Comparison of ENCODE assay signal across 12 cellular contexts in genomic region chr17:81287741-81288430, GRCh38. TPM values are rescaled to one million over a fixed set of nuclear protein-coding genes. Genes with fewer than 3 reads are reported as not detected.
DNase-seq lines count a peak whose midpoint lies in the region; ATAC-seq, FAIRE-seq and TF ChIP-seq lines count a peak whose summit lies in the region.
"Had no signal": no experiment of that assay in that cellular context is flagged by ENCODE, and none has a peak within 500 bp of the region (broad histone marks: within the 10 kb centered on the region; RNA-seq: fewer than 3 reads in every experiment).

No MANE protein-coding gene starts in this region.

- no peak overlapping the region for H2BK120ac ChIP-seq in H9 (ENCODE audit: low read depth, low read length, poor library complexity, severe bottlenecking)

- no peak overlapping the region for H2AK5ac ChIP-seq in H9 (ENCODE audit: insufficient read length, low read length)

- H4K5ac ChIP-seq in H9 (ENCODE audit: insufficient read length, low read depth, low read length), result no peak overlapping the region

- peaks cover 37% of the 10 kb centered on the region for H3K4me1 Mint-ChIP-seq in activated CD8-positive, alpha-beta T cell treated with anti-CD3 and anti-CD28 coated beads for 36 hours (ENCODE audit: low read depth)
- H3K4me1 Mint-ChIP-seq in natural killer cell treated with Interleukin-12 subunit alpha and Interleukin-12 subunit beta and Interleukin-15 and Interleukin-18, amount 100 ng/mL, for 72 hours (ENCODE audit: low read depth in 2 of 2), result peaks cover 12 to 41% of the 10 kb centered on the region in 2 donors
- peaks cover 2 to 7% of the 10 kb centered on the region in 2 experiments; a peak in 3 of 4 replicates for H3K4me1 Mint-ChIP-seq in H9

- TF ChIP-seq CTCF in Loucy (conservative IDR thresholded peaks at IDR 0.05; ENCODE audit: low read length), result no peak
- no peak for TF ChIP-seq CTCF in activated CD8-positive, alpha-beta T cell treated with anti-CD3 and anti-CD28 coated beads for 36 hours (IDR thresholded peaks at IDR 0.05)
- TF ChIP-seq CTCF in MM.1S (IDR thresholded peaks at IDR 0.05; ENCODE audit: low read length), result no peak
- TF ChIP-seq CTCF in H9 (conservative IDR thresholded peaks at IDR 0.05), result no peak

- POLR2A ChIA-PET in activated CD8-positive, alpha-beta T cell treated with anti-CD3 and anti-CD28 coated beads for 36 hours (lab: Charles Lee), result interaction anchor here (0.7 to 1.2 kb wide), 2 partner anchors 36 to 226 kb away, joined by 3 read pairs; no protein-coding TSS in a partner anchor

- intact Hi-C loops in activated CD8-positive, alpha-beta T cell treated with anti-CD3 and anti-CD28 coated beads for 36 hours (cut with micrococcal nuclease), result no loop called here

- peaks cover 21% of the 10 kb centered on the region for H3K36me3 Mint-ChIP-seq in activated CD8-positive, alpha-beta T cell treated with anti-CD3 and anti-CD28 coated beads for 36 hours (ENCODE audit: low read depth)
- peaks cover 4% of the 10 kb centered on the region for H3K36me3 Mint-ChIP-seq in natural killer cell treated with Interleukin-12 subunit alpha and Interleukin-12 subunit beta and Interleukin-15 and Interleukin-18, amount 100 ng/mL, for 72 hours
- peaks cover 5 to 32% (median 5%) of the 10 kb centered on the region in 3 experiments; a peak in 6 of 7 replicates for H3K36me3 Mint-ChIP-seq in H9 (ENCODE audit: insufficient read depth in 1 of 3, low read depth in 3 of 3)

- H3K4ac ChIP-seq in H9 (ENCODE audit: low read depth, low read length), result no peak overlapping the region

- H3K36me3 ChIP-seq in Loucy (ENCODE audit: insufficient read depth, low read length) (no peaks in the 10 kb centered on the region), MM.1S (replicated peaks; ENCODE audit: insufficient read depth, low read length) (no peaks in the 10 kb centered on the region)

- H3F3A ChIP-seq in Loucy (ENCODE audit: low read depth) (0 out of 2 replicates have a peak, but pooled peaks cover 5% of the 10 kb centered on the region), MM.1S (ENCODE audit: insufficient read depth, low read length) (no peaks in the 10 kb centered on the region)

- H3K9me3 Mint-ChIP-seq in activated CD8-positive, alpha-beta T cell treated with anti-CD3 and anti-CD28 coated beads for 36 hours, result no peaks in the 10 kb centered on the region
- no peaks in the 10 kb centered on the region for H3K9me3 Mint-ChIP-seq in natural killer cell treated with Interleukin-12 subunit alpha and Interleukin-12 subunit beta and Interleukin-15 and Interleukin-18, amount 100 ng/mL, for 72 hours
- no peaks in the 10 kb centered on the region for H3K9me3 Mint-ChIP-seq in H9

- H2BK12ac ChIP-seq in H9 (ENCODE audit: insufficient read length, low read depth, low read length), result no peak overlapping the region

- no peak overlapping the region for H3K56ac ChIP-seq in H9 (ENCODE audit: insufficient read length, low read depth, low read length)

- H3K14ac ChIP-seq in H9 (ENCODE audit: insufficient read depth, low read length), result no peak overlapping the region

- peaks cover 24% of the 10 kb centered on the region for H3K4me1 ChIP-seq in Loucy (ENCODE audit: insufficient read depth, low read length, poor library complexity, severe bottlenecking)
- H3K4me1 ChIP-seq in MM.1S (ENCODE audit: low read length), result no peaks in the 10 kb centered on the region; the same call in 1 of the 2 replicates
- no peaks in the 10 kb centered on the region for H3K4me1 ChIP-seq in H9 (ENCODE audit: insufficient read depth, low read length)

- peaks cover 3% of the 10 kb centered on the region for H3K79me1 ChIP-seq in H9 (ENCODE audit: insufficient read depth, low read depth, low read length, poor library complexity, severe bottlenecking)

- peak overlapping the region; percentile 12 for H3K9ac ChIP-seq in Loucy (ENCODE audit: low read depth, low read length, poor library complexity, severe bottlenecking)
- H3K9ac ChIP-seq in MM.1S (ENCODE audit: low read length), result no peak overlapping the region
- no peak overlapping the region for H3K9ac ChIP-seq in H9 (ENCODE audit: extremely low read depth, insufficient read length, low read length)

- no peak overlapping the region for H4K91ac ChIP-seq in H9 (ENCODE audit: insufficient read length, low read depth, low read length)

- no peak overlapping the region for H3K27ac ChIP-seq in MM.1S (ENCODE audit: low read length)
- H3K27ac ChIP-seq in H9 (ENCODE audit: insufficient read length, low read depth, low read length), result no peak overlapping the region

- peak; percentile 12 for DNase-seq in activated effector memory CD4-positive, alpha-beta T cell treated with Interleukin-2 at 50 U/mL for 16 hours
- DNase-seq in activated effector memory CD4-positive, alpha-beta T cell treated with anti-CD3 and anti-CD28 coated beads, Interleukin-2, amount 50 U/mL, for 16 hours, result no peak
- DNase-seq in activated CD8-positive, alpha-beta T cell treated with anti-CD3 and anti-CD28 coated beads for 36 hours, result no peak
- DNase-seq in natural killer cell treated with Interleukin-12 subunit alpha and Interleukin-12 subunit beta and Interleukin-15 and Interleukin-18, amount 100 ng/mL, for 72 hours (ENCODE audit: low spot score), result no peak
- DNase-seq in HTR-8/SVneo (ENCODE audit: insufficient read length, low spot score), result no peak
- no peak for DNase-seq in MM.1S
- no peak for DNase-seq in H9
- DNase-seq: IMR-90, NCI-H1417, NCI-H2227 treated with DMSO at 0.1 percent for 48 hours, SHP77 treated with DMSO at 0.1 percent for 48 hours had no signal

- H2AFZ ChIP-seq in Loucy (ENCODE audit: low read length) (no peak overlapping the region), MM.1S (ENCODE audit: low read length) (no peak overlapping the region), H9 (ENCODE audit: low read length) (no peak overlapping the region)

- FAIRE-seq in HTR-8/SVneo (lab: Jason Lieb, UNC), result no peak

- no peak overlapping the region for H3K18ac ChIP-seq in H9 (ENCODE audit: insufficient read length, low read depth, low read length)

- H3K4me2 ChIP-seq in Loucy (ENCODE audit: low read depth, low read length, poor library complexity, severe bottlenecking), result no peak overlapping the region
- H3K4me2 ChIP-seq in MM.1S (ENCODE audit: low read depth, low read length), result no peak overlapping the region
- no peak overlapping the region for H3K4me2 ChIP-seq in H9 (ENCODE audit: insufficient read depth, insufficient read length, low read length)

- no peak overlapping the region for H4K8ac ChIP-seq in H9 (replicated peaks; ENCODE audit: insufficient read length, low read depth, low read length)

- no CpG with 5 or more reads among the region's 16 CpGs for WGBS in H9 (ENCODE audit: extremely low coverage, insufficient read length, low lambda C conversion rate)

- peaks cover 79% of the 10 kb centered on the region for H3K79me2 ChIP-seq in Loucy (ENCODE audit: insufficient read depth, low read length)
- peaks cover 84% of the 10 kb centered on the region for H3K79me2 ChIP-seq in MM.1S (ENCODE audit: low read length)
- peaks cover 3% of the 10 kb centered on the region; the same call in 1 of the 2 replicates for H3K79me2 ChIP-seq in H9 (ENCODE audit: insufficient read depth, low read length)

- H3K27me3 ChIP-seq in Loucy (ENCODE audit: insufficient read depth, low read length, poor library complexity, severe bottlenecking) (no peaks in the 10 kb centered on the region), MM.1S (replicated peaks; ENCODE audit: insufficient read depth, low read length) (no peaks in the 10 kb centered on the region), H9 (ENCODE audit: insufficient read depth, low read length) (no peaks in the 10 kb centered on the region)

- no peaks in the 10 kb centered on the region for H3K9me2 ChIP-seq in Loucy (replicated peaks; ENCODE audit: low read depth, low read length)
- H3K9me2 ChIP-seq in MM.1S (replicated peaks; ENCODE audit: insufficient read depth, low read length), result no peaks in the 10 kb centered on the region

- H3K27ac Mint-ChIP-seq in activated CD8-positive, alpha-beta T cell treated with anti-CD3 and anti-CD28 coated beads for 36 hours, result peak overlapping the region; percentile 66
- H3K27ac Mint-ChIP-seq in natural killer cell treated with Interleukin-12 subunit alpha and Interleukin-12 subunit beta and Interleukin-15 and Interleukin-18, amount 100 ng/mL, for 72 hours, result peak overlapping the region; percentile 94 to 95
- no peak overlapping the region for H3K27ac Mint-ChIP-seq in H9

- H3K4me3 ChIP-seq in Loucy (ENCODE audit: low read length, poor library complexity, severe bottlenecking) (no peak overlapping the region), MM.1S (ENCODE audit: low read length) (no peak overlapping the region)

- no peak overlapping the region for H2BK20ac ChIP-seq in H9 (ENCODE audit: low read depth, low read length, poor library complexity, severe bottlenecking)

- H3K23me2 ChIP-seq in H9 (ENCODE audit: insufficient read length, low read depth, low read length, poor library complexity, severe bottlenecking), result no peaks in the 10 kb centered on the region

- no peaks in the 10 kb centered on the region for H3K9me3 ChIP-seq in Loucy (ENCODE audit: insufficient read depth, low read depth, low read length)
- H3K9me3 ChIP-seq in MM.1S (replicated peaks; ENCODE audit: insufficient read depth, low read length), result no peaks in the 10 kb centered on the region
- H3K9me3 ChIP-seq in H9 (ENCODE audit: control insufficient read depth, low read depth, low read length), result no peaks in the 10 kb centered on the region

- H3K27me3 Mint-ChIP-seq in activated CD8-positive, alpha-beta T cell treated with anti-CD3 and anti-CD28 coated beads for 36 hours, result no peaks in the 10 kb centered on the region
- no peaks in the 10 kb centered on the region for H3K27me3 Mint-ChIP-seq in natural killer cell treated with Interleukin-12 subunit alpha and Interleukin-12 subunit beta and Interleukin-15 and Interleukin-18, amount 100 ng/mL, for 72 hours
- no peaks in the 10 kb centered on the region for H3K27me3 Mint-ChIP-seq in H9 (ENCODE audit: low read depth)

- H4K20me1 ChIP-seq in Loucy (ENCODE audit: insufficient read depth, low read length, poor library complexity, severe bottlenecking) (no peaks in the 10 kb centered on the region), MM.1S (ENCODE audit: insufficient read depth, low read length) (no peaks in the 10 kb centered on the region), H9 (ENCODE audit: control insufficient read depth, insufficient read depth, insufficient read length) (no peaks in the 10 kb centered on the region)

- H3T11ph ChIP-seq in H9 (ENCODE audit: low read length), result no peak overlapping the region

- CTCF ChIA-PET in activated CD8-positive, alpha-beta T cell treated with anti-CD3 and anti-CD28 coated beads for 36 hours (lab: Charles Lee), result interaction anchor here (1.5 to 3.4 kb wide), 3 partner anchors 8 to 197 kb away, joined by 6 to 11 read pairs (median 9); partner anchors contain the start of gene SLC38A10

- H3K4me3 Mint-ChIP-seq in activated CD8-positive, alpha-beta T cell treated with anti-CD3 and anti-CD28 coated beads for 36 hours, result no peak overlapping the region
- no peak overlapping the region for H3K4me3 Mint-ChIP-seq in natural killer cell treated with Interleukin-12 subunit alpha and Interleukin-12 subunit beta and Interleukin-15 and Interleukin-18, amount 100 ng/mL, for 72 hours
- no peak overlapping the region for H3K4me3 Mint-ChIP-seq in H9

- H2BK15ac ChIP-seq in H9 (ENCODE audit: low read depth, low read length), result no peak overlapping the region

- ATAC-seq in activated CD8-positive, alpha-beta T cell treated with anti-CD3 and anti-CD28 coated beads for 36 hours, result no peak
- no peak for ATAC-seq in natural killer cell treated with Interleukin-12 subunit alpha and Interleukin-12 subunit beta and Interleukin-15 and Interleukin-18, amount 100 ng/mL, for 72 hours

- H2BK5ac ChIP-seq in H9 (ENCODE audit: insufficient read length, low read length), result no peak overlapping the region

- H3K23ac ChIP-seq in H9 (ENCODE audit: insufficient read length, low read depth, low read length), result no peak overlapping the region

RNA-seq across cellular contexts. Expression of gene SLC38A10, which starts 7.2 kb away (rescaled TPM):
- total RNA-seq in activated CD8-positive, alpha-beta T cell treated with anti-CD3 and anti-CD28 coated beads for 36 hours, result 10 to 100 TPM; 42.7 to 45.4 TPM
- total RNA-seq in natural killer cell treated with Interleukin-12 subunit alpha and Interleukin-12 subunit beta and Interleukin-15 and Interleukin-18, amount 100 ng/mL, for 72 hours, result 100 to 1,000 TPM in 1 of 2 donors, 10 to 100 TPM in 1; 92.4 to 136 TPM
- total RNA-seq in H9 (2021), result 43.2 and 43.8 TPM in 2 replicates

RNA-seq across cellular contexts. Expression of gene NDUFAF8, which starts 48.8 kb away (rescaled TPM):
- total RNA-seq in activated CD8-positive, alpha-beta T cell treated with anti-CD3 and anti-CD28 coated beads for 36 hours, result 10 to 100 TPM; 72.3 to 75.4 TPM
- 100 to 1,000 TPM in 1 of 2 donors, 10 to 100 TPM in 1; 58.1 to 107 TPM for total RNA-seq in natural killer cell treated with Interleukin-12 subunit alpha and Interleukin-12 subunit beta and Interleukin-15 and Interleukin-18, amount 100 ng/mL, for 72 hours
- 53.1 and 60.1 TPM in 2 replicates for total RNA-seq in H9 (2021)

RNA-seq across cellular contexts. Expression of gene TEPSIN, which starts 49.0 kb away (rescaled TPM):
- 10 to 100 TPM; 28.2 to 32.2 TPM for total RNA-seq in activated CD8-positive, alpha-beta T cell treated with anti-CD3 and anti-CD28 coated beads for 36 hours
- 10 to 100 TPM; 47.9 to 61.7 TPM for total RNA-seq in natural killer cell treated with Interleukin-12 subunit alpha and Interleukin-12 subunit beta and Interleukin-15 and Interleukin-18, amount 100 ng/mL, for 72 hours
- 36.2 and 38.8 TPM in 2 replicates for total RNA-seq in H9 (2021)

Comparison
In these comparisons a context has a peak if more than half of its experiments do, and no peak if none do; other contexts are left out.
1. H3K27ac Mint-ChIP-seq: peak in activated CD8-positive, alpha-beta T cell treated with anti-CD3 and anti-CD28 coated beads for 36 hours (single experiment) and natural killer cell treated with Interleukin-12 subunit alpha and Interleukin-12 subunit beta and Interleukin-15 and Interleukin-18, amount 100 ng/mL, for 72 hours (2 of 2); none in H9 (0 of 3).